ENCODE assay signal across 15 cellular contexts in genomic region chr3:46908986-46909534, GRCh38. TPM values are rescaled to one million over a fixed set of nuclear protein-coding genes. Genes with fewer than 3 reads are reported as not detected.
DNase-seq lines count a peak whose midpoint lies in the region; ATAC-seq, FAIRE-seq and TF ChIP-seq lines count a peak whose summit lies in the region.
"Had no signal": no experiment of that assay in that cellular context is flagged by ENCODE, and none has a peak within 500 bp of the region (broad histone marks: within the 10 kb centered on the region; RNA-seq: fewer than 3 reads in every experiment).

No MANE protein-coding gene starts in this region.

- no peaks in the 10 kb centered on the region for H3K27me3 Mint-ChIP-seq in WTC11 (ENCODE audit: low read depth)

- no peak overlapping the region for H3K9ac ChIP-seq in keratinocyte (ENCODE audit: control insufficient read depth, extremely low read depth, insufficient read depth, low read length)
- H3K9ac ChIP-seq in skeletal muscle satellite cell (ENCODE audit: low read depth, low read length) = no peak overlapping the region

- no peaks in the 10 kb centered on the region for H3K9me3 ChIP-seq in keratinocyte (ENCODE audit: control insufficient read depth, low read depth, low read length)
- no peaks in the 10 kb centered on the region for H3K9me3 ChIP-seq in skeletal muscle satellite cell (replicated peaks; ENCODE audit: low read length)
- no peaks in the 10 kb centered on the region for H3K9me3 ChIP-seq in effector memory CD4-positive, alpha-beta T cell (ENCODE audit: control insufficient read depth, low read length)

- H3K36me3 ChIP-seq in keratinocyte (ENCODE audit: control insufficient read depth in 2 of 2, extremely low read depth in 1 of 2, insufficient read depth in 2 of 2, low read length in 2 of 2) = no peaks in the 10 kb centered on the region
- H3K36me3 ChIP-seq in skeletal muscle satellite cell (ENCODE audit: insufficient read depth, low read length) = no peaks in the 10 kb centered on the region
- no peaks in the 10 kb centered on the region for H3K36me3 ChIP-seq in effector memory CD4-positive, alpha-beta T cell (ENCODE audit: control insufficient read depth, insufficient read depth, low read length)

- H3K4me3 ChIP-seq in keratinocyte (ENCODE audit: control insufficient read depth in 2 of 3, extremely low read depth in 1 of 3, insufficient read depth in 2 of 3, low read depth in 1 of 3, low read length in 3 of 3) (no peak overlapping the region), skeletal muscle satellite cell (ENCODE audit: low read length) (no peak overlapping the region)
- no peak overlapping the region for H3K4me3 ChIP-seq in effector memory CD4-positive, alpha-beta T cell (ENCODE audit: insufficient read depth, low read depth, low read length, poor library complexity, severe bottlenecking)

- H4K20me1 ChIP-seq in keratinocyte (ENCODE audit: control insufficient read depth, extremely low read depth, insufficient read depth, low read length) = no peaks in the 10 kb centered on the region

- H3K9me1 ChIP-seq in keratinocyte (ENCODE audit: control insufficient read depth, extremely low read depth, insufficient read depth, low read length) = no peaks in the 10 kb centered on the region

- no peak for DNase-seq in WTC11 (ENCODE audit: low spot score)
- DNase-seq in keratinocyte (ENCODE audit: low read depth, low spot score) = no peak
- DNase-seq in stimulated activated CD4-positive, alpha-beta T cell treated with anti-CD3 and anti-CD28 coated beads, Interleukin-12 subunit alpha, Interleukin-12 subunit beta, amount 100 ng/mL, for 4 hours = no peak
- DNase-seq in KBM-7 = no peak
- DNase-seq in effector memory CD4-positive, alpha-beta T cell = no peak

- no peak for TF ChIP-seq CTCF in WTC11 (IDR thresholded peaks at IDR 0.05)
- no peak for TF ChIP-seq CTCF in keratinocyte (optimal IDR thresholded peaks at IDR 0.05 in 1 of 3, IDR thresholded peaks at IDR 0.05 in 1 of 3, conservative IDR thresholded peaks at IDR 0.05 in 1 of 3; ENCODE audit: extremely low read depth in 1 of 3, insufficient read depth in 2 of 3, low read length in 3 of 3)

- H3K27ac Mint-ChIP-seq in WTC11 = no peak overlapping the region
- H3K27ac Mint-ChIP-seq: activated T-helper 1 cell treated with anti-CD3 and anti-CD28 coated beads, Interleukin-12 subunit alpha, Interleukin-12 subunit beta, Interleukin-2, Interleukin-4 antibody, amounts not matched to agents 30 ng/mL and 10 ng/mL and 1 ng/mL, durations not matched to agents 14 hours and 24 hours and 36 hours; HFFc6; nephron progenitor cell had no signal

- H3K4me2 ChIP-seq in keratinocyte (ENCODE audit: control insufficient read depth, extremely low read depth, insufficient read depth, low read depth, low read length) = peak overlapping the region; percentile 17
- peak overlapping the region; percentile 63 for H3K4me2 ChIP-seq in skeletal muscle satellite cell (ENCODE audit: low read length)

- H3K79me2 ChIP-seq in keratinocyte (ENCODE audit: control insufficient read depth, insufficient read depth, low read length) = no peaks in the 10 kb centered on the region

- dilution Hi-C loops in keratinocyte (cut with MboI; ENCODE audit: extremely low pct_ligation_motif_present, low sequenced_read_pairs) = no loop called here

- in situ Hi-C loops in KBM-7 (cut with MboI; ENCODE audit: low pct_unique_long_range_greater_than_20kb, low sequenced_read_pairs) = loop anchor here (10.0 kb wide), 1 partner anchor 194 kb away; the partner anchor contains the start of gene PRSS50

- no peak for FAIRE-seq in keratinocyte (lab: Jason Lieb, UNC)
- FAIRE-seq: kidney had no signal

- H3K36me3 Mint-ChIP-seq in WTC11 = no peaks in the 10 kb centered on the region

- H3K4me3 Mint-ChIP-seq in WTC11 = no peak overlapping the region
- H3K4me3 Mint-ChIP-seq: activated T-helper 1 cell treated with anti-CD3 and anti-CD28 coated beads, Interleukin-12 subunit alpha, Interleukin-12 subunit beta, Interleukin-2, Interleukin-4 antibody, amounts not matched to agents 30 ng/mL and 10 ng/mL and 1 ng/mL, durations not matched to agents 14 hours and 24 hours and 36 hours; HFFc6; nephron progenitor cell had no signal

- no peaks in the 10 kb centered on the region for H3K9me3 Mint-ChIP-seq in WTC11
- H3K9me3 Mint-ChIP-seq: activated T-helper 1 cell treated with anti-CD3 and anti-CD28 coated beads, Interleukin-12 subunit alpha, Interleukin-12 subunit beta, Interleukin-2, Interleukin-4 antibody, amounts not matched to agents 30 ng/mL and 10 ng/mL and 1 ng/mL, durations not matched to agents 14 hours and 24 hours and 36 hours; HFFc6; nephron progenitor cell had no signal

- ATAC-seq in HG02759 (IDR thresholded peaks at IDR 0.05; ENCODE audit: unreplicated experiment) (peak; percentile 20), WTC11 (peak; percentile 9; the same call in 1 of the 2 replicates), GM21786 (IDR thresholded peaks at IDR 0.05; ENCODE audit: unreplicated experiment) (no peak)

- peaks cover 12% of the 10 kb centered on the region for H3K4me1 ChIP-seq in keratinocyte (ENCODE audit: control insufficient read depth, extremely low read depth, insufficient read depth, low read length)
- H3K4me1 ChIP-seq in skeletal muscle satellite cell (ENCODE audit: control insufficient read depth, insufficient read depth, low read length) = peaks cover 28% of the 10 kb centered on the region
- H3K4me1 ChIP-seq in effector memory CD4-positive, alpha-beta T cell (ENCODE audit: control insufficient read depth, insufficient read depth, low read length, poor library complexity, severe bottlenecking) = peaks cover 13% of the 10 kb centered on the region

- CTCF ChIA-PET in WTC11 (lab: Charles Lee) = interaction anchor here (0.6 to 2.0 kb wide), 62 partner anchors 8 to 668 kb away, joined by 3 to 50 read pairs (median 5); partner anchors contain the start of genes ALS2CL, CCDC12, LTF and MYL3

- H3K27ac ChIP-seq in keratinocyte (ENCODE audit: control insufficient read depth, insufficient read depth, low read length) = no peak overlapping the region
- no peak overlapping the region for H3K27ac ChIP-seq in effector memory CD4-positive, alpha-beta T cell (ENCODE audit: insufficient read depth, low read length, poor library complexity, severe bottlenecking)

- no peaks in the 10 kb centered on the region for H3K4me1 Mint-ChIP-seq in WTC11

- H2AFZ ChIP-seq in keratinocyte (ENCODE audit: control insufficient read depth, low read length) = no peak overlapping the region

- no peaks in the 10 kb centered on the region for H3K27me3 ChIP-seq in keratinocyte (ENCODE audit: control insufficient read depth, extremely low read depth, insufficient read depth, low read length)
- H3K27me3 ChIP-seq in skeletal muscle satellite cell (ENCODE audit: control insufficient read depth, insufficient read depth, low read length) = no peaks in the 10 kb centered on the region
- H3K27me3 ChIP-seq in effector memory CD4-positive, alpha-beta T cell (replicated peaks; ENCODE audit: control insufficient read depth, insufficient read depth, low read length, poor library complexity, severe bottlenecking) = no peaks in the 10 kb centered on the region

- POLR2A ChIA-PET in WTC11 (lab: Charles Lee) = interaction anchor here (1.1 kb wide), 1 partner anchor 97 kb away, joined by 3 read pairs; no protein-coding TSS in a partner anchor

TF ChIP-seq in WTC11, 78 proteins besides CTCF, POLR2A, EP300 and RAD21:
- no peak for TF ChIP-seq ZBTB43 (CRISPR knock-in tag; IDR thresholded peaks at IDR 0.05)

RNA-seq across cellular contexts. Expression of gene PTH1R, which starts 31.5 kb away (rescaled TPM):
- 4.0 to 12.0 TPM (median 5.6 TPM) in 3 replicates for total RNA-seq in WTC11 (2021)
- polyA plus RNA-seq in keratinocyte = not detected in 3 replicates
- polyA plus RNA-seq in keratinocyte (2011; ENCODE audit: low read depth) = not detected
- polyA plus RNA-seq in keratinocyte (2011; cell fraction: cytosol; rRNA removed) = not detected in 2 replicates
- not detected in 2 replicates for polyA plus RNA-seq in keratinocyte (2011; cell fraction: nucleus; rRNA removed)
- polyA plus RNA-seq in keratinocyte (2012; ENCODE audit: low replicate concordance) = not detected in 2 replicates
- polyA minus RNA-seq in keratinocyte = not detected in 3 replicates
- not detected for polyA minus RNA-seq in keratinocyte (2011; cell fraction: cytosol; rRNA and poly(A)+ RNA removed)
- polyA minus RNA-seq in keratinocyte (2011; cell fraction: nucleus; rRNA and poly(A)+ RNA removed) = not detected in 2 replicates
- 0.22 and 0.76 TPM in 2 replicates for total RNA-seq in skeletal muscle satellite cell (2012; rRNA removed)
- total RNA-seq: activated T-helper 1 cell treated with anti-CD3 and anti-CD28 coated beads, Interleukin-12 subunit alpha, Interleukin-12 subunit beta, Interleukin-2, Interleukin-4 antibody, amounts not matched to agents 30 ng/mL and 10 ng/mL and 1 ng/mL, durations not matched to agents 14 hours and 24 hours and 36 hours; glomerular endothelial cell; T-helper 1 cell treated with Interleukin-12 subunit alpha and Interleukin-12 subunit beta and Interleukin-4 antibody, amounts not matched to agents 30 ng/mL and 1 ng/mL, for 36 hours had no signal

RNA-seq across cellular contexts. Expression of gene MYL3, which starts 45.8 kb away (rescaled TPM):
- 0.31 TPM in 1 of 3 replicates, not detected in the others for total RNA-seq in WTC11 (2021)
- polyA plus RNA-seq in keratinocyte = not detected in 3 replicates
- polyA plus RNA-seq in keratinocyte (2011; ENCODE audit: low read depth) = not detected
- not detected in 2 replicates for polyA plus RNA-seq in keratinocyte (2011; cell fraction: cytosol; rRNA removed)
- polyA plus RNA-seq in keratinocyte (2011; cell fraction: nucleus; rRNA removed) = not detected in 2 replicates
- not detected in 2 replicates for polyA plus RNA-seq in keratinocyte (2012; ENCODE audit: low replicate concordance)
- not detected in 3 replicates for polyA minus RNA-seq in keratinocyte
- not detected for polyA minus RNA-seq in keratinocyte (2011; cell fraction: cytosol; rRNA and poly(A)+ RNA removed)
- polyA minus RNA-seq in keratinocyte (2011; cell fraction: nucleus; rRNA and poly(A)+ RNA removed) = not detected in 2 replicates
- not detected in 2 replicates for total RNA-seq in skeletal muscle satellite cell (2012; rRNA removed)
- total RNA-seq: activated T-helper 1 cell treated with anti-CD3 and anti-CD28 coated beads, Interleukin-12 subunit alpha, Interleukin-12 subunit beta, Interleukin-2, Interleukin-4 antibody, amounts not matched to agents 30 ng/mL and 10 ng/mL and 1 ng/mL, durations not matched to agents 14 hours and 24 hours and 36 hours; glomerular endothelial cell; HT1080; T-helper 1 cell treated with Interleukin-12 subunit alpha and Interleukin-12 subunit beta and Interleukin-4 antibody, amounts not matched to agents 30 ng/mL and 1 ng/mL, for 36 hours had no signal
